In the genomic region with DNA sequence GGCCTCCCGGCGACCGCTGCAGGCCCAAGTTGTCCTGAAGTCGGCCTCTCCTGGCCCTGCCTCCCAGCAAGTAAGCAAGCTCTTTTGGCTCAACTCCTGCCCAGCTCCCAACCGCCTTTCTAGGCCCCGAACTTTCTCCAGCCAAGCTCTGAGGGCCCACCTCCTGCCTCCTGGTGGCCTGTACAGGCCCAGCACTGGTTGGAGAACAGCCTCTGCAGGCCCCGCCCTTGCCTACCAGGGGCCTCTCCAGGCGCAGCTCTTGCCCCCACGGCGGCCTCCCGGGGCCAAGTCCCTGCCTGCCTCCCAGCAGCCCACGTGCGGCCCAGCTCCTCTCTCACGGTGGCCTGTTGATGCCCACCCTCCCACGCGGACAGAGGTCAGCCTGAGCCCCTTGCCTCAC, we compare ENCODE assay signal across 1 cellular context. TPM values are rescaled to one million over a fixed set of nuclear protein-coding genes. Genes with fewer than 3 reads are reported as not detected.
"Had no signal": no experiment of that assay in that cellular context is flagged by ENCODE, and none has a peak within 500 bp of the region (broad histone marks: within the 10 kb centered on the region; RNA-seq: fewer than 3 reads in every experiment).

No MANE protein-coding gene starts in this region.

RNA-seq across cellular contexts. Expression of gene GARIN1A, which starts 18.9 kb away (rescaled TPM):
- total RNA-seq: epithelial cell of proximal tubule had no signal
